In genomic region chr7:51000956-51001355, GRCh38 we compare ENCODE assay signal across 20 cellular contexts.
A peak's percentile ranks its signal among the peaks of the same experiment; 100 is the strongest.
DNase-seq lines count a peak whose midpoint lies in the region; ATAC-seq, FAIRE-seq and TF ChIP-seq lines count a peak whose summit lies in the region.
"Had no signal": no experiment of that assay in that cellular context is flagged by ENCODE, and none has a peak within 500 bp of the region (broad histone marks: within the 10 kb centered on the region; RNA-seq: fewer than 3 reads in every experiment).

No MANE protein-coding gene starts in this region.

- H3K27me3 ChIP-seq in AG04450 (ENCODE audit: control insufficient read depth, insufficient read depth, low read length) (peaks cover 5% of the 10 kb centered on the region), GM23338 (ENCODE audit: insufficient read depth) (no peaks in the 10 kb centered on the region)
- H3K27me3 ChIP-seq: BLaER1 treated with 17β-estradiol and CSF1 and Interleukin-3, amounts not matched to agents 10 nM and 100 nM; thyroid gland had no signal

- H3K4me1 ChIP-seq in GM23338 (ENCODE audit: insufficient read depth): no peaks in the 10 kb centered on the region
- H3K4me1 ChIP-seq: BLaER1 treated with 17β-estradiol and CSF1 and Interleukin-3, amounts not matched to agents 10 nM and 100 nM; thyroid gland had no signal

- no peaks in the 10 kb centered on the region for H3K4me1 Mint-ChIP-seq in GM23338
- H3K4me1 Mint-ChIP-seq: activated CD4-positive, alpha-beta T cell treated with anti-CD3 and anti-CD28 coated beads for 36 hours; naive B cell had no signal

- H3K4me3 ChIP-seq in AG04450 (ENCODE audit: low read depth, low read length): no peak overlapping the region
- H3K4me3 ChIP-seq in GM23338: no peak overlapping the region
- H3K4me3 ChIP-seq in fibroblast of villous mesenchyme (ENCODE audit: low read depth, low read length): no peak overlapping the region
- H3K4me3 ChIP-seq: BLaER1 treated with 17β-estradiol and CSF1 and Interleukin-3, amounts not matched to agents 10 nM and 100 nM; thyroid gland had no signal

- H3F3A ChIP-seq in GM23338 (replicated peaks; ENCODE audit: low read depth): no peaks in the 10 kb centered on the region

- POLR2A ChIA-PET in AG04450 (lab: Yijun Ruan, JAX): no interaction called here

- H3K9me3 ChIP-seq in AG04450 (ENCODE audit: control insufficient read depth, insufficient read depth, low read length): peaks cover 2% of the 10 kb centered on the region; the same call in 1 of the 2 replicates
- H3K9me3 ChIP-seq: thyroid gland had no signal

- no peak overlapping the region for H3K27ac Mint-ChIP-seq in GM23338
- H3K27ac Mint-ChIP-seq: activated CD4-positive, alpha-beta T cell treated with anti-CD3 and anti-CD28 coated beads for 36 hours had no signal

- H3K9me3 Mint-ChIP-seq in GM23338: peaks cover 9% of the 10 kb centered on the region; the same call in 2 of the 3 replicates

- no peak overlapping the region for H3K27ac ChIP-seq in AG04450 (ENCODE audit: low read depth, low read length)
- H3K27ac ChIP-seq in GM23338 (ENCODE audit: low read depth): no peak overlapping the region
- H3K27ac ChIP-seq: BLaER1 treated with 17β-estradiol and CSF1 and Interleukin-3, amounts not matched to agents 10 nM and 100 nM; epithelial cell of prostate; thyroid gland had no signal

- H4K20me1 ChIP-seq in GM23338 (replicated peaks; ENCODE audit: insufficient read depth): no peaks in the 10 kb centered on the region
- H4K20me1 ChIP-seq: BLaER1 treated with 17β-estradiol and CSF1 and Interleukin-3, amounts not matched to agents 10 nM and 100 nM had no signal

- no peak for FAIRE-seq in urothelium cell line (lab: Jason Lieb, UNC)
- FAIRE-seq: GM12892, HTR-8/SVneo had no signal

- peaks cover 6% of the 10 kb centered on the region for H3K36me3 ChIP-seq in GM23338 (ENCODE audit: insufficient read depth)
- H3K36me3 ChIP-seq: BLaER1 treated with 17β-estradiol and CSF1 and Interleukin-3, amounts not matched to agents 10 nM and 100 nM; thyroid gland had no signal

- ATAC-seq in GM23338: peak; percentile 46; the same call in 2 of the 3 replicates
- ATAC-seq: activated CD4-positive, alpha-beta T cell treated with anti-CD3 and anti-CD28 coated beads for 36 hours had no signal

- no peaks in the 10 kb centered on the region for H3K9me2 ChIP-seq in GM23338 (ENCODE audit: insufficient read depth)

- no peak overlapping the region for H3K4me2 ChIP-seq in GM23338
- H3K4me2 ChIP-seq: BLaER1 treated with 17β-estradiol and CSF1 and Interleukin-3, amounts not matched to agents 10 nM and 100 nM had no signal

- TF ChIP-seq CTCF in AG04450 (IDR thresholded peaks at IDR 0.05; ENCODE audit: low read depth, low read length) (0 out of 2 replicates have a peak, but pooled peaks have one; percentile 8), GM23338 (conservative IDR thresholded peaks at IDR 0.05; ENCODE audit: low read depth in 2 of 2) (peak; percentile 51 to 64), fibroblast of villous mesenchyme (IDR thresholded peaks at IDR 0.05; ENCODE audit: insufficient read depth, low read depth, low read length) (peak; percentile 6)

- H2AFZ ChIP-seq in GM23338: no peak overlapping the region

- H3K4me3 Mint-ChIP-seq in GM23338: no peak overlapping the region
- H3K4me3 Mint-ChIP-seq: activated CD4-positive, alpha-beta T cell treated with anti-CD3 and anti-CD28 coated beads for 36 hours; naive B cell had no signal

- CTCF ChIA-PET in AG04450 (lab: Charles Lee): interaction anchor here (0.6 to 0.9 kb wide), 2 partner anchors 13 to 215 kb away, joined by 3 to 4 read pairs; no protein-coding TSS in a partner anchor

- H3K36me3 Mint-ChIP-seq in GM23338 (ENCODE audit: low read depth): peaks cover 8% of the 10 kb centered on the region; the same call in 2 of the 3 replicates
- H3K36me3 Mint-ChIP-seq: naive B cell had no signal

- DNase-seq in AG04450 (ENCODE audit: low read depth, low spot score) (no peak), GM23338 (ENCODE audit: low spot score) (peak; percentile 55), RPMI7951 (ENCODE audit: low read depth) (peak; percentile 35), fibroblast of villous mesenchyme (ENCODE audit: low read depth) (no peak), GM19238 (ENCODE audit: insufficient read length, low spot score) (no peak), urothelium cell line (ENCODE audit: low spot score) (no peak), HUDEP-2 (lab: John Stamatoyannopoulos, UW; ENCODE audit: unreplicated experiment in 76 of 76) (no peak), OCI-M1 (lab: John Stamatoyannopoulos, UW) (no peak)
- DNase-seq: activated CD4-positive, alpha-beta T cell treated with anti-CD3 and anti-CD28 coated beads for 36 hours; central memory CD4-positive, alpha-beta T cell; naive B cell; NCI-H1048; stimulated activated CD4-positive, alpha-beta T cell treated with anti-CD3 and anti-CD28 coated beads, Interleukin-2, amount 100 ng/mL, for 24 hours; stimulated activated CD8-positive, alpha-beta memory T cell treated with anti-CD3 and anti-CD28 coated beads, Interleukin-4, amount 100 ng/mL, for 48 hours; T-helper 2 cell; thyroid gland had no signal

- H3K27me3 Mint-ChIP-seq in GM23338 (ENCODE audit: insufficient read depth, low read depth, poor library complexity): no peaks in the 10 kb centered on the region
- H3K27me3 Mint-ChIP-seq: activated CD4-positive, alpha-beta T cell treated with anti-CD3 and anti-CD28 coated beads for 36 hours had no signal

- no peaks in the 10 kb centered on the region for H3K79me2 ChIP-seq in GM23338 (replicated peaks; ENCODE audit: insufficient read depth)

TF ChIP-seq in GM23338, 12 proteins besides CTCF, POLR2A, EP300 and RAD21 (continues in another document):
- TF ChIP-seq ZNF114 (CRISPR knock-in tag; IDR thresholded peaks at IDR 0.05): no peak
- TF ChIP-seq ZNF462 (CRISPR knock-in tag; IDR thresholded peaks at IDR 0.05): no peak
- no peak for TF ChIP-seq CREB1 (CRISPR knock-in tag; IDR thresholded peaks at IDR 0.05; ENCODE audit: low read depth)
- no peak for TF ChIP-seq NANOG (IDR thresholded peaks at IDR 0.05; ENCODE audit: borderline replicate concordance)
- TF ChIP-seq JUNB (IDR thresholded peaks at IDR 0.05; ENCODE audit: unreplicated experiment): no peak

Comparison
In these comparisons a context has a peak if more than half of its experiments do, and no peak if none do; other contexts are left out.
1. DNase-seq: peak in GM23338 (single experiment) and RPMI7951 (single experiment); none in AG04450 (single experiment), fibroblast of villous mesenchyme (single experiment), GM19238 (single experiment), urothelium cell line (single experiment), HUDEP-2 (0 of 76) and OCI-M1 (single experiment).
2. CTCF ChIP-seq: peak in every context shown above with its lines; median percentile 58 in GM23338; 8 in AG04450; 6 in fibroblast of villous mesenchyme.